ENCODE assay signal across 14 cellular contexts in the genomic region with DNA sequence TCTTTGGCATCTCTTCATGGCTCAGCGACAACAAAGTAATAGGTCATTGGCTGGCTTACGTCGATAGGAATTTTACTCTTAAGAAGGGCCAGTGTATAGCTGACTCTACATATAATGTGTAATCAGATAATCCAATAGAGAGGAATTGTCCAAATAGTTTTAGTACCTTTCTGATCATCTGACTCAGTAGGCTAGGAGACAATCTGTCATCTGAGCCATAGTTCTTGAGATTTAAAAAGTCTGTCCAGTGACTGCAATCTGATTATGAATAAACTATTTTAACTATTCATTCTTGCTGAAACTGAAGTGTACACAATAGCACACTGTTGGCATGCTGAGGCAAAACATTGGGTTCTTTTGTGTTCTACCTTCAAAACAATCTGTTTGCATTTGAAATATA. TPM values are rescaled to one million over a fixed set of nuclear protein-coding genes. Genes with fewer than 3 reads are reported as not detected.
DNase-seq lines count a peak whose midpoint lies in the region; ATAC-seq, FAIRE-seq and TF ChIP-seq lines count a peak whose summit lies in the region.
"Had no signal": no experiment of that assay in that cellular context is flagged by ENCODE, and none has a peak within 500 bp of the region (broad histone marks: within the 10 kb centered on the region; RNA-seq: fewer than 3 reads in every experiment).

No MANE protein-coding gene starts in this region.

- no peak overlapping the region for H3K4me3 ChIP-seq in bronchial epithelial cell (ENCODE audit: low read depth, low read length)
- H3K4me3 ChIP-seq in trophoblast cell (ENCODE audit: low read depth, low read length) = no peak overlapping the region
- no peak overlapping the region for H3K4me3 ChIP-seq in right lobe of liver

- H3K4me2 ChIP-seq in trophoblast cell (ENCODE audit: low read length) = no peak overlapping the region

- H3K27me3 ChIP-seq in bronchial epithelial cell (ENCODE audit: control insufficient read depth, insufficient read depth, low read length) = no peaks in the 10 kb centered on the region
- H3K27me3 ChIP-seq in trophoblast cell (ENCODE audit: insufficient read depth, low read length) = no peaks in the 10 kb centered on the region
- H3K27me3 ChIP-seq in right lobe of liver = no peaks in the 10 kb centered on the region

- FAIRE-seq in bronchial epithelial cell (lab: Jason Lieb, UNC) = no peak
- FAIRE-seq in GM12892 (lab: Jason Lieb, UNC) = no peak

- intact Hi-C loops in right lobe of liver (cut with DNase I) = loop anchor here in 1 of 2 donors (10.0 kb wide), 1 partner anchor 322 kb away; the partner anchor contains the start of gene PITPNC1

- TF ChIP-seq CTCF in bronchial epithelial cell (IDR thresholded peaks at IDR 0.05; ENCODE audit: insufficient read depth, low read length, severe bottlenecking) = no peak
- no peak for TF ChIP-seq CTCF in right lobe of liver (IDR thresholded peaks at IDR 0.05)

- H3K9me3 ChIP-seq in trophoblast cell (ENCODE audit: insufficient read depth, low read depth, low read length) (no peaks in the 10 kb centered on the region), right lobe of liver (no peaks in the 10 kb centered on the region)

- H4K12ac ChIP-seq in trophoblast cell (ENCODE audit: low read depth, low read length) = no peak overlapping the region

- DNase-seq in COLO829 (ENCODE audit: low spot score) (peak; percentile 77), NCI-H69 (lab: John Stamatoyannopoulos, UW) (peak; percentile 32), bronchial epithelial cell (ENCODE audit: low read depth) (peak; percentile 13), trophoblast cell (peak; percentile 34 to 87), right lobe of liver (no peak), GM12892 (ENCODE audit: insufficient read length) (no peak)
- no peak for DNase-seq in activated CD4-positive, alpha-beta T cell treated with anti-CD3 and anti-CD28 coated beads for 4 hours
- DNase-seq: DMS79, H7, HFFc6, NCI-H446 treated with DMSO at 0.1 percent for 48 hours, RPMI8226, SHP77 treated with DMSO at 0.1 percent for 48 hours had no signal

- H3K36me3 ChIP-seq in bronchial epithelial cell (ENCODE audit: control insufficient read depth, insufficient read depth, low read length) (no peaks in the 10 kb centered on the region), trophoblast cell (ENCODE audit: control insufficient read depth in 1 of 2, insufficient read depth in 2 of 2, low read length in 2 of 2) (peaks cover 0 to 4% of the 10 kb centered on the region in 2 experiments), right lobe of liver (no peaks in the 10 kb centered on the region)

- no peak overlapping the region for H3K18ac ChIP-seq in trophoblast cell (ENCODE audit: low read length)

- no peak overlapping the region for H3K4ac ChIP-seq in trophoblast cell (ENCODE audit: low read depth, low read length)

- H2BK12ac ChIP-seq in trophoblast cell (ENCODE audit: low read length) = no peak overlapping the region

- no peak overlapping the region for H3K27ac ChIP-seq in trophoblast cell (ENCODE audit: low read depth, low read length)
- no peak overlapping the region for H3K27ac ChIP-seq in right lobe of liver
- H3K27ac ChIP-seq: C4-2B had no signal

- WGBS in trophoblast cell (ENCODE audit: extremely low coverage, insufficient coverage, insufficient read length) = no CpG with 5 or more reads among the region's 3 CpGs
- 84% methylated on average over 3 of the region's 3 CpGs for WGBS in right lobe of liver (ENCODE audit: insufficient coverage, low coverage, low lambda C conversion rate, missing lambda C conversion rate)

- H3K9ac ChIP-seq in trophoblast cell (ENCODE audit: low read length) = no peak overlapping the region

- H2BK5ac ChIP-seq in trophoblast cell (ENCODE audit: low read depth, low read length, poor library complexity) = no peak overlapping the region

- H3K79me2 ChIP-seq in trophoblast cell (ENCODE audit: control insufficient read depth, insufficient read depth, low read length, poor library complexity) = no peaks in the 10 kb centered on the region

- H4K91ac ChIP-seq in trophoblast cell (ENCODE audit: low read depth, low read length) = no peak overlapping the region

- TF ChIP-seq POLR2A in right lobe of liver (IDR thresholded peaks at IDR 0.05) (no peak), GM12892 (IDR thresholded peaks at IDR 0.05; ENCODE audit: low read depth, low read length) (no peak)

- H2BK120ac ChIP-seq in trophoblast cell (ENCODE audit: insufficient read depth, low read length, poor library complexity) = no peak overlapping the region

- no peak overlapping the region for H4K8ac ChIP-seq in trophoblast cell (ENCODE audit: low read depth, low read length)

- H2AFZ ChIP-seq in trophoblast cell (ENCODE audit: insufficient read depth, low read length, poor library complexity) = no peak overlapping the region

- no peak overlapping the region for H3K14ac ChIP-seq in trophoblast cell (ENCODE audit: low read length)

- no peak for ATAC-seq in right lobe of liver

- H3K4me1 ChIP-seq in trophoblast cell (ENCODE audit: control insufficient read depth in 1 of 2, insufficient read depth in 2 of 2, low read length in 2 of 2) (no peaks in the 10 kb centered on the region), right lobe of liver (no peaks in the 10 kb centered on the region)

- no peak overlapping the region for H2AK5ac ChIP-seq in trophoblast cell (ENCODE audit: low read length)

- H3K23ac ChIP-seq in trophoblast cell (ENCODE audit: low read length) = no peak overlapping the region

- H3K79me1 ChIP-seq in trophoblast cell (ENCODE audit: low read length) = no peaks in the 10 kb centered on the region

RNA-seq across cellular contexts. Expression of gene NOL11, which starts 21.4 kb away (rescaled TPM):
- total RNA-seq in bronchial epithelial cell = 27.0 and 29.2 TPM in 2 replicates
- polyA plus RNA-seq in trophoblast cell (2013) = 31.6 and 33.5 TPM in 2 replicates
- 10 to 100 TPM; 15.8 to 22.1 (median 19.5) TPM for total RNA-seq in right lobe of liver
- 51.6 TPM for polyA plus RNA-seq in GM12892 (2012; ENCODE audit: missing spikeins)

Comparison
In these comparisons a context has a peak if more than half of its experiments do, and no peak if none do; other contexts are left out.
1. DNase-seq: peak in COLO829 (single experiment), NCI-H69 (single experiment), bronchial epithelial cell (single experiment) and trophoblast cell (2 of 2); none in right lobe of liver (0 of 3), GM12892 (single experiment) and activated CD4-positive, alpha-beta T cell treated with anti-CD3 and anti-CD28 coated beads for 4 hours (0 of 2).